In the genomic region with DNA sequence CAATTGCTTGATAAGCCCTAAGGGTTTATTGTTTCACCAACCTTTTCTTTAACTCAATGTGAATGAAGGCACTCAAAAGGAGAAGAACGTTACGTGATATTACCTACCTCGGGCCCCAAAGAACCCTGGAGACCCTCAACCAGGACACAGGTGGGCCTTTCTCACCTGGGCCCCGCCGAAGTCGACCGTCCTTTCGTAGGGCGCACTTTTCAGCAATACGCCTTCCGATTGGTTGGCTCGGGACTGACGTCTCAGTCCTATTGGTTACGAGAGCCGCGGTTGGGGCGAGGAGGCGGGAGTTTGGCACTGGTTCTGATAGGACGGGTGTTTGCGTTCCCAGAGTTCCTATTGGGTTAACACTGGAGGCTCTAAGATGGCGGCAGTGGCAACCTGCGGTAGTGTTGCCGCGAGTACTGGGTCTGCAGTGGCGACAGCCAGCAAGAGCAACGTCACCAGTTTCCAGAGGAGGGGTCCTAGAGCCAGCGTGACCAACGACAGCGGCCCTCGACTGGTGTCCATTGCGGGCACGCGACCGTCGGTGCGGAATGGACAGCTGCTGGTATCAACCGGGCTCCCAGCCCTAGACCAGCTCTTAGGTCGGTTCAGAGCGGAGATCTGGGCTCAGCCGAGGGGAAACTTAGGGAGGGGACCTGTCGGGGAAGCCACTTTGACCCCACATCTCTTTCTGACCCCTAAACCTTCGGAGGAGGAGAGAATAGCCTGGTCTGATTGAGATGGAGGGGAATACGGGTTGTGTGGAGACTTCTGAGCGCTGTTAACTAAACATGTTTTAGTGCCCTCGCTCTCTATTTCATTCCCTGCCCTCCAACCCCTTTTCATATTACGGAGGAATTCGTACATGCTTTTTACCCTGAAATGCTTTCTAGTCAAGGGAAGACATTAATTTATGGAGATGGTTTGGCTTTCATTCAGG, we compare ENCODE assay signal across 8 cellular contexts. TPM values are rescaled to one million over a fixed set of nuclear protein-coding genes. Genes with fewer than 3 reads are reported as not detected.
A peak's percentile ranks its signal among the peaks of the same experiment; 100 is the strongest.
DNase-seq lines count a peak whose midpoint lies in the region; TF ChIP-seq lines count a peak whose summit lies in the region.

A gene with protein sequence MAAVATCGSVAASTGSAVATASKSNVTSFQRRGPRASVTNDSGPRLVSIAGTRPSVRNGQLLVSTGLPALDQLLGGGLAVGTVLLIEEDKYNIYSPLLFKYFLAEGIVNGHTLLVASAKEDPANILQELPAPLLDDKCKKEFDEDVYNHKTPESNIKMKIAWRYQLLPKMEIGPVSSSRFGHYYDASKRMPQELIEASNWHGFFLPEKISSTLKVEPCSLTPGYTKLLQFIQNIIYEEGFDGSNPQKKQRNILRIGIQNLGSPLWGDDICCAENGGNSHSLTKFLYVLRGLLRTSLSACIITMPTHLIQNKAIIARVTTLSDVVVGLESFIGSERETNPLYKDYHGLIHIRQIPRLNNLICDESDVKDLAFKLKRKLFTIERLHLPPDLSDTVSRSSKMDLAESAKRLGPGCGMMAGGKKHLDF (plus strand): TSS at position 356 of the 934 bp plus-strand sequence. CDS start 18 bp downstream, at position 374.
A gene with protein sequence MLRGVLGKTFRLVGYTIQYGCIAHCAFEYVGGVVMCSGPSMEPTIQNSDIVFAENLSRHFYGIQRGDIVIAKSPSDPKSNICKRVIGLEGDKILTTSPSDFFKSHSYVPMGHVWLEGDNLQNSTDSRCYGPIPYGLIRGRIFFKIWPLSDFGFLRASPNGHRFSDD (minus strand): TSS at position 211 of the 934 bp plus-strand sequence. CDS start 46,346 bp downstream, outside the sequence.

- H3K79me1 ChIP-seq in H9 (ENCODE audit: insufficient read depth, low read depth, low read length, poor library complexity, severe bottlenecking): no peaks in the 10 kb centered on the region

- peaks cover 8% of the 10 kb centered on the region; the same call in 1 of the 2 replicates for H3K79me2 ChIP-seq in H9 (ENCODE audit: insufficient read depth, low read length)

- H2AK5ac ChIP-seq in H9 (ENCODE audit: insufficient read length, low read length): no peak within 1 kb of the TSS

- H3K4ac ChIP-seq in H9 (ENCODE audit: low read depth, low read length): no peak within 1 kb of the TSS

- TF ChIP-seq CTCF in H9 (conservative IDR thresholded peaks at IDR 0.05) (no peak), fibroblast of villous mesenchyme (IDR thresholded peaks at IDR 0.05; ENCODE audit: insufficient read depth, low read depth, low read length) (no peak), neural crest cell (conservative IDR thresholded peaks at IDR 0.05) (no peak)

- H3K27me3 Mint-ChIP-seq in H9 (ENCODE audit: low read depth) (no peaks in the 10 kb centered on the region), neural crest cell (ENCODE audit: low read depth) (no peaks in the 10 kb centered on the region)

- H4K8ac ChIP-seq in H9 (replicated peaks; ENCODE audit: insufficient read length, low read depth, low read length): no peak within 1 kb of the TSS

- H3K56ac ChIP-seq in H9 (ENCODE audit: insufficient read length, low read depth, low read length): peak within 1 kb of the TSS; percentile 12

- H3K4me3 ChIP-seq in MG63 (peak within 1 kb of the TSS; percentile 76), fibroblast of villous mesenchyme (ENCODE audit: low read depth, low read length) (peak within 1 kb of the TSS; percentile 97), stomach smooth muscle (ENCODE audit: low read length in 2 of 2) (peak within 1 kb of the TSS; percentile 97)

- H2AFZ ChIP-seq in H9 (ENCODE audit: low read length): peak within 1 kb of the TSS; percentile 70

- WGBS in H9 (ENCODE audit: extremely low coverage, insufficient read length, low lambda C conversion rate): no CpG with 5 or more reads among the region's 47 CpGs

- H3K27me3 ChIP-seq in H9 (ENCODE audit: insufficient read depth, low read length): no peaks in the 10 kb centered on the region
- no peaks in the 10 kb centered on the region for H3K27me3 ChIP-seq in MG63
- H3K27me3 ChIP-seq in stomach smooth muscle (ENCODE audit: control insufficient read depth in 1 of 2, insufficient read depth in 2 of 2, low read length in 2 of 2): no peaks in the 10 kb centered on the region

- no peaks in the 10 kb centered on the region for H4K20me1 ChIP-seq in H9 (ENCODE audit: control insufficient read depth, insufficient read depth, insufficient read length)

- H3K4me1 ChIP-seq in H9 (ENCODE audit: insufficient read depth, low read length): no peaks in the 10 kb centered on the region; the same call in 1 of the 2 replicates
- H3K4me1 ChIP-seq in stomach smooth muscle (ENCODE audit: control insufficient read depth, insufficient read depth, low read length): no peaks in the 10 kb centered on the region

- no peak within 1 kb of the TSS for H2BK12ac ChIP-seq in H9 (ENCODE audit: insufficient read length, low read depth, low read length)

- H3K4me3 Mint-ChIP-seq in H9 (peak within 1 kb of the TSS; percentile 91 to 96), neural crest cell (peak within 1 kb of the TSS; percentile 99)

- H3K4me1 Mint-ChIP-seq in H9 (peaks cover 23 to 24% of the 10 kb centered on the region in 2 experiments), neural crest cell (peaks cover 50% of the 10 kb centered on the region)

- peak; percentile 97 for DNase-seq in ELR (ENCODE audit: low read depth)
- peak; percentile 99 for DNase-seq in H9
- DNase-seq in MG63: peak; percentile 91
- DNase-seq in SHP77 treated with DMSO at 0.1 percent for 48 hours (lab: John Stamatoyannopoulos, UW): peak; percentile 99
- peak; percentile 98 for DNase-seq in activated effector memory CD4-positive, alpha-beta T cell treated with anti-CD3 and anti-CD28 coated beads, Interleukin-2, amount 50 U/mL, for 16 hours
- peak; percentile 97 for DNase-seq in fibroblast of villous mesenchyme (ENCODE audit: low read depth)
- peak; percentile 87 for DNase-seq in neural crest cell (ENCODE audit: low read depth, low spot score)

- peak within 1 kb of the TSS; percentile 87 for H3K18ac ChIP-seq in H9 (ENCODE audit: insufficient read length, low read depth, low read length)

- H3K23ac ChIP-seq in H9 (ENCODE audit: insufficient read length, low read depth, low read length): no peak within 1 kb of the TSS

- peaks cover 4% of the 10 kb centered on the region for H3K23me2 ChIP-seq in H9 (ENCODE audit: insufficient read length, low read depth, low read length, poor library complexity, severe bottlenecking)

- no peak within 1 kb of the TSS for H2BK120ac ChIP-seq in H9 (ENCODE audit: low read depth, low read length, poor library complexity, severe bottlenecking)

- H3K27ac Mint-ChIP-seq in H9: peak within 1 kb of the TSS; percentile 98 to 99 (median 98)
- peak within 1 kb of the TSS; percentile 100 for H3K27ac Mint-ChIP-seq in neural crest cell (ENCODE audit: unreplicated experiment)

- peak within 1 kb of the TSS; percentile 99 for H3K4me2 ChIP-seq in H9 (ENCODE audit: insufficient read depth, insufficient read length, low read length)

- peaks cover 0 to 8% (median 5%) of the 10 kb centered on the region in 3 experiments; a peak in 3 of 7 replicates for H3K36me3 Mint-ChIP-seq in H9 (ENCODE audit: insufficient read depth in 1 of 3, low read depth in 3 of 3)
- H3K36me3 Mint-ChIP-seq in neural crest cell (ENCODE audit: low read depth): peaks cover 11% of the 10 kb centered on the region

- H3K9me3 Mint-ChIP-seq in H9: no peaks in the 10 kb centered on the region
- no peaks in the 10 kb centered on the region for H3K9me3 Mint-ChIP-seq in neural crest cell

- peak within 1 kb of the TSS; percentile 79 for H3K14ac ChIP-seq in H9 (ENCODE audit: insufficient read depth, low read length)

- H3K36me3 ChIP-seq in MG63 (no peaks in the 10 kb centered on the region), stomach smooth muscle (ENCODE audit: control insufficient read depth in 2 of 2, insufficient read depth in 2 of 2, low read length in 2 of 2) (peaks cover 0 to 3% of the 10 kb centered on the region in 2 donors)

- H3K9me3 ChIP-seq in H9 (ENCODE audit: control insufficient read depth, low read depth, low read length): no peaks in the 10 kb centered on the region
- no peaks in the 10 kb centered on the region for H3K9me3 ChIP-seq in MG63
- no peaks in the 10 kb centered on the region for H3K9me3 ChIP-seq in stomach smooth muscle (ENCODE audit: control insufficient read depth in 2 of 2, low read length in 2 of 2)

- H3K9ac ChIP-seq in H9 (ENCODE audit: extremely low read depth, insufficient read length, low read length): peak within 1 kb of the TSS; percentile 98
- peak within 1 kb of the TSS; percentile 90 to 91 for H3K9ac ChIP-seq in stomach smooth muscle (ENCODE audit: low read length in 2 of 2)

- H2BK20ac ChIP-seq in H9 (ENCODE audit: low read depth, low read length, poor library complexity, severe bottlenecking): no peak within 1 kb of the TSS

- peak within 1 kb of the TSS; percentile 80 for H3K27ac ChIP-seq in H9 (ENCODE audit: insufficient read length, low read depth, low read length)
- H3K27ac ChIP-seq in stomach smooth muscle (ENCODE audit: low read length): peak within 1 kb of the TSS; percentile 61

- no peak within 1 kb of the TSS for H2BK15ac ChIP-seq in H9 (ENCODE audit: low read depth, low read length)

- peak within 1 kb of the TSS; percentile 15 for H2BK5ac ChIP-seq in H9 (ENCODE audit: insufficient read length, low read length)

- H4K91ac ChIP-seq in H9 (ENCODE audit: insufficient read length, low read depth, low read length): no peak within 1 kb of the TSS

- no peak within 1 kb of the TSS for H3T11ph ChIP-seq in H9 (ENCODE audit: low read length)

- H4K5ac ChIP-seq in H9 (ENCODE audit: insufficient read length, low read depth, low read length): no peak within 1 kb of the TSS

RNA-seq across cellular contexts. Expression of the first gene that starts in this region (rescaled TPM):
- total RNA-seq in H9 (2021) (15.2 and 15.7 TPM in 2 replicates), fibroblast of villous mesenchyme (17.4 and 19.0 TPM in 2 replicates), neural crest cell (19.9 and 20.3 TPM in 2 replicates)
- total RNA-seq in MG63 (2014; rRNA removed; shearing (Covaris generic); ENCODE audit: low replicate concordance): 13.0 and 27.8 TPM in 2 replicates

RNA-seq across cellular contexts. Expression of the second gene that starts in this region (rescaled TPM):
- total RNA-seq in H9 (2021) (23.8 and 27.0 TPM in 2 replicates), fibroblast of villous mesenchyme (9.1 and 13.5 TPM in 2 replicates), neural crest cell (54.0 and 64.6 TPM in 2 replicates)
- 8.6 and 49.0 TPM in 2 replicates for total RNA-seq in MG63 (2014; rRNA removed; shearing (Covaris generic); ENCODE audit: low replicate concordance)

Comparison
In these comparisons a context has a peak if more than half of its experiments do, and no peak if none do; other contexts are left out.
1. Peak in every context shown above with its lines: DNase-seq, H3K4me3 ChIP-seq and H3K27ac ChIP-seq.